In genomic region chr4:172686021-172686420, GRCh38 we compare ENCODE assay signal across 28 cellular contexts.
"Had no signal": no experiment of that assay in that cellular context is flagged by ENCODE, and none has a peak within 500 bp of the region (broad histone marks: within the 10 kb centered on the region; RNA-seq: fewer than 3 reads in every experiment).

No MANE protein-coding gene starts in this region.

- H3K36me3 ChIP-seq: brain microvascular endothelial cell, esophagus muscularis mucosa, gastrocnemius medialis, heart right ventricle had no signal

- H3K4me3 Mint-ChIP-seq: activated CD8-positive, alpha-beta T cell treated with anti-CD3 and anti-CD28 coated beads for 36 hours; activated naive CD8-positive, alpha-beta T cell; activated T-cell treated with anti-CD3 and anti-CD28 coated beads, Interleukin-2, amount 50 U/mL, for 4 hours; activated T-helper 17 cell treated with anti-CD3 and anti-CD28 coated beads, Interleukin-2, amount 50 U/mL, for 72 hours; central memory CD8-positive, alpha-beta T cell; effector memory CD8-positive, alpha-beta T cell; WTC11 had no signal

- DNase-seq: activated CD4-positive, alpha-beta T cell treated with anti-CD3 and anti-CD28 coated beads for 1 hour; activated CD4-positive, alpha-beta T cell treated with anti-CD3 and anti-CD28 coated beads for 4 hours; activated CD4-positive, alpha-beta T cell treated with anti-CD3 and anti-CD28 coated beads, Interleukin-2, amount 50 U/mL, for 1 hour; activated CD4-positive, alpha-beta T cell treated with anti-CD3 and anti-CD28 coated beads, Interleukin-2, amount 50 U/mL, for 48 hours; activated CD8-positive, alpha-beta memory T cell treated with anti-CD3 and anti-CD28 coated beads for 24 hours; activated CD8-positive, alpha-beta T cell treated with anti-CD3 and anti-CD28 coated beads for 36 hours; activated effector memory CD4-positive, alpha-beta T cell treated with Interleukin-2 at 50 U/mL for 16 hours; activated gamma-delta T cell treated with Interleukin-2 at 50 U/mL for 16 hours; activated naive CD4-positive, alpha-beta T cell treated with anti-CD3 and anti-CD28 coated beads, Interleukin-2, amount 50 U/mL, for 16 hours; activated naive CD4-positive, alpha-beta T cell treated with Interleukin-2 at 50 U/mL for 16 hours; activated T-cell treated with anti-CD3 and anti-CD28 coated beads, Interleukin-2, amount 50 U/mL, for 4 hours; amniotic stem cell; anterior cingulate cortex; brain microvascular endothelial cell; cortex of kidney; dermis blood vessel endothelial cell; effector CD4-positive, alpha-beta T cell; effector memory CD8-positive, alpha-beta T cell; erythroblast; foreskin keratinocyte; gastrocnemius medialis; heart right ventricle; T-helper 2 cell had no signal

- H3K4me1 Mint-ChIP-seq: activated T-helper 17 cell treated with anti-CD3 and anti-CD28 coated beads, Interleukin-2, amount 50 U/mL, for 72 hours; central memory CD8-positive, alpha-beta T cell; WTC11 had no signal

- H3K9me3 ChIP-seq: gastrocnemius medialis had no signal

- H3K27me3 ChIP-seq: brain microvascular endothelial cell, esophagus muscularis mucosa, foreskin keratinocyte, gastrocnemius medialis, heart right ventricle had no signal

- H3K27me3 Mint-ChIP-seq: activated CD8-positive, alpha-beta T cell treated with anti-CD3 and anti-CD28 coated beads for 36 hours; activated naive CD8-positive, alpha-beta T cell; activated T-helper 17 cell treated with anti-CD3 and anti-CD28 coated beads, Interleukin-2, amount 50 U/mL, for 72 hours; central memory CD8-positive, alpha-beta T cell; effector memory CD8-positive, alpha-beta T cell had no signal

- ATAC-seq: activated CD8-positive, alpha-beta T cell treated with anti-CD3 and anti-CD28 coated beads for 36 hours; activated T-cell treated with anti-CD3 and anti-CD28 coated beads, Interleukin-2, amount 50 U/mL, for 4 hours; activated T-helper 17 cell treated with anti-CD3 and anti-CD28 coated beads, Interleukin-2, amount 50 U/mL, for 72 hours; effector memory CD8-positive, alpha-beta T cell; foreskin keratinocyte; gastrocnemius medialis; heart right ventricle; WTC11 had no signal

- H3K27ac Mint-ChIP-seq: activated CD8-positive, alpha-beta T cell treated with anti-CD3 and anti-CD28 coated beads for 36 hours; activated naive CD8-positive, alpha-beta T cell; activated T-helper 17 cell treated with anti-CD3 and anti-CD28 coated beads, Interleukin-2, amount 50 U/mL, for 72 hours; effector memory CD8-positive, alpha-beta T cell; WTC11 had no signal

- H3K4me3 ChIP-seq: esophagus muscularis mucosa, gastrocnemius medialis, heart right ventricle had no signal

- H3K36me3 Mint-ChIP-seq: activated naive CD8-positive, alpha-beta T cell had no signal

- H3K4me1 ChIP-seq: esophagus muscularis mucosa, foreskin keratinocyte, gastrocnemius medialis, heart right ventricle had no signal
